Comparison of ENCODE assay signal across 8 cellular contexts in genomic region chr19:58559275-58560006, GRCh38. TPM values are rescaled to one million over a fixed set of nuclear protein-coding genes. Genes with fewer than 3 reads are reported as not detected.
DNase-seq lines count a peak whose midpoint lies in the region; ATAC-seq, FAIRE-seq and TF ChIP-seq lines count a peak whose summit lies in the region.

No MANE protein-coding gene starts in this region.

- H2AK5ac ChIP-seq in H1 (ENCODE audit: low read depth, low read length) (peak overlapping the region; percentile 84), mesenchymal stem cell (ENCODE audit: low read length, severe bottlenecking) (peak overlapping the region; percentile 94)

- peak overlapping the region; percentile 88 to 99 (median 98) for H3K9ac ChIP-seq in H1 (replicated peaks in 1 of 4; ENCODE audit: extremely low read depth in 1 of 4, low read depth in 3 of 4, low read length in 3 of 4)
- H3K9ac ChIP-seq in mesenchymal stem cell (ENCODE audit: low read length) = peak overlapping the region; percentile 100

- peak overlapping the region; percentile 97 for H2BK15ac ChIP-seq in H1 (ENCODE audit: low read length)
- H2BK15ac ChIP-seq in mesenchymal stem cell (ENCODE audit: low read depth, poor library complexity, severe bottlenecking) = peak overlapping the region; percentile 94

- H2AFZ ChIP-seq in H1 (ENCODE audit: low read length) (no peak overlapping the region), mesenchymal stem cell (ENCODE audit: low read depth, low read length) (peak overlapping the region; percentile 56)

- no peak for TF ChIP-seq RAD21 in H1 (IDR thresholded peaks at IDR 0.05 in 1 of 2, conservative IDR thresholded peaks at IDR 0.05 in 1 of 2; ENCODE audit: low read depth in 2 of 2, low read length in 2 of 2)

- no peak for TF ChIP-seq CTCF in H1 (IDR thresholded peaks at IDR 0.05; ENCODE audit: control extremely low read depth in 1 of 3, insufficient read depth in 1 of 3, low read depth in 1 of 3, low read length in 3 of 3)

- H3K4me1 ChIP-seq in H1 (replicated peaks in 1 of 4; ENCODE audit: control insufficient read depth in 3 of 4, insufficient read depth in 4 of 4, low read length in 3 of 4) = peaks cover 0 to 41% (median 17%) of the 10 kb centered on the region in 4 experiments; a peak in 6 of 7 replicates
- peaks cover 40% of the 10 kb centered on the region for H3K4me1 ChIP-seq in mesenchymal stem cell (ENCODE audit: control insufficient read depth, insufficient read depth, low read depth, low read length)

- peak overlapping the region; percentile 92 for H4K5ac ChIP-seq in H1 (ENCODE audit: insufficient read length, low read depth, low read length)

- H3K4ac ChIP-seq in H1 (replicated peaks; ENCODE audit: insufficient read length, low read depth, low read length) = peak overlapping the region; percentile 95
- peak overlapping the region; percentile 97 to 100 for H3K4ac ChIP-seq in mesenchymal stem cell (ENCODE audit: low read depth in 1 of 2, low read length in 2 of 2)

- H4K91ac ChIP-seq in H1 (replicated peaks; ENCODE audit: insufficient read length, low read length) (peak overlapping the region; percentile 94), mesenchymal stem cell (ENCODE audit: low read length) (peak overlapping the region; percentile 100)

- H2BK120ac ChIP-seq in H1 (replicated peaks; ENCODE audit: low read depth, low read length) (peak overlapping the region; percentile 76), mesenchymal stem cell (ENCODE audit: low read depth, low read length) (peak overlapping the region; percentile 69)

- peak overlapping the region; percentile 81 for H3K56ac ChIP-seq in H1 (replicated peaks; ENCODE audit: insufficient read length, low read depth, low read length)

- FAIRE-seq in G401.6 (lab: Jason Lieb, UNC) (peak; percentile 95), H1 (lab: Jason Lieb, UNC) (no peak)

- H3K27ac ChIP-seq in H1 (ENCODE audit: low read depth, low read length) = peak overlapping the region; percentile 94
- peak overlapping the region; percentile 99 for H3K27ac ChIP-seq in mesenchymal stem cell (ENCODE audit: low read length, poor library complexity, severe bottlenecking)

- peak overlapping the region; percentile 100 for H2BK5ac ChIP-seq in H1 (ENCODE audit: low read depth, low read length)
- H2BK5ac ChIP-seq in mesenchymal stem cell (ENCODE audit: low read depth, low read length, poor library complexity, severe bottlenecking) = peak overlapping the region; percentile 54

- H3K79me1 ChIP-seq in H1 (ENCODE audit: low read depth, low read length) (no peaks in the 10 kb centered on the region; the same call in 1 of the 2 replicates), mesenchymal stem cell (replicated peaks; ENCODE audit: low read length, poor library complexity, severe bottlenecking) (peaks cover 27% of the 10 kb centered on the region)

- TF ChIP-seq EP300 in H1 (IDR thresholded peaks at IDR 0.05; ENCODE audit: borderline replicate concordance in 1 of 2, low read depth in 2 of 2, low read length in 2 of 2) = no peak

- H2BK12ac ChIP-seq in H1 (ENCODE audit: low read depth, low read length) (peak overlapping the region; percentile 95), mesenchymal stem cell (ENCODE audit: low read length in 2 of 2) (peak overlapping the region; percentile 55 to 72)

- POLR2A ChIA-PET in H1 (lab: Charles Lee; ENCODE audit: partially characterized antibody) = interaction anchor here (1.0 to 17.2 kb wide), 11 partner anchors 10 to 167 kb away, joined by 3 to 434 read pairs (median 10); partner anchors contain the start of genes CHMP2A, MZF1, RNF225 and SLC27A5

- H3K9me3 ChIP-seq in H1 (ENCODE audit: insufficient read depth in 2 of 2, low read depth in 1 of 2, low read length in 1 of 2) (no peaks in the 10 kb centered on the region), mesenchymal stem cell (ENCODE audit: control insufficient read depth, low read length) (no peaks in the 10 kb centered on the region)

- peak overlapping the region; percentile 98 for H4K8ac ChIP-seq in H1 (ENCODE audit: extremely low read depth, insufficient read depth, low read length)
- H4K8ac ChIP-seq in mesenchymal stem cell (ENCODE audit: low read length) = peak overlapping the region; percentile 99

- H3K79me2 ChIP-seq in H1 (ENCODE audit: control insufficient read depth in 1 of 2, insufficient read depth in 2 of 2, low read length in 2 of 2) = peaks cover 7 to 19% of the 10 kb centered on the region in 2 experiments

- no peak overlapping the region for H3K14ac ChIP-seq in H1 (ENCODE audit: insufficient read length)
- peak overlapping the region in 1 of 2 experiments; percentile 98 for H3K14ac ChIP-seq in mesenchymal stem cell (ENCODE audit: low read length in 2 of 2)

- WGBS in H1 (ENCODE audit: extremely low coverage in 1 of 2, insufficient coverage in 1 of 2, insufficient read length in 1 of 2, insufficient replicate concordance in 2 of 2, low coverage in 1 of 2, low lambda C conversion rate in 2 of 2, missing lambda C conversion rate in 1 of 2), 2 experiments = 1% methylated on average over 32 of the region's 33 CpGs; no CpG with 5 or more reads in 1 of the 2 experiments
- whole genome bisulfite sequencing in mesenchymal stem cell = under 1% methylated on average over 27 of the region's 33 CpGs

- peak; percentile 66 to 93 for TF ChIP-seq POLR2A in H1 (IDR thresholded peaks at IDR 0.05; ENCODE audit: control extremely low read depth in 1 of 2, low read depth in 2 of 2, low read length in 2 of 2)

- H3K4me3 ChIP-seq in H1 (ENCODE audit: extremely low read depth in 1 of 4, insufficient read depth in 2 of 4, low read depth in 3 of 4, low read length in 4 of 4) (peak overlapping the region; percentile 76 to 97 (median 86)), mesenchymal stem cell (ENCODE audit: insufficient read depth in 1 of 2, low read depth in 1 of 2, low read length in 2 of 2) (peak overlapping the region; percentile 79 to 99)

- H4K20me1 ChIP-seq in H1 (replicated peaks in 1 of 2; ENCODE audit: control insufficient read depth in 1 of 2, insufficient read depth in 2 of 2, low read length in 2 of 2) = peaks cover 0 to 7% of the 10 kb centered on the region in 2 experiments

- CTCF ChIA-PET in H1 (lab: Charles Lee; ENCODE audit: partially characterized antibody) = interaction anchor here (1.0 to 7.3 kb wide), 4 partner anchors 16 to 40 kb away, joined by 3 to 35 read pairs (median 6); partner anchors contain the start of gene ZBTB45

- H3K18ac ChIP-seq in H1 (ENCODE audit: extremely low read depth, low read length) = peak overlapping the region; percentile 98
- H3K18ac ChIP-seq in mesenchymal stem cell (ENCODE audit: low read depth in 1 of 2, low read length in 2 of 2) = peak overlapping the region; percentile 98 to 100

- H3K36me3 ChIP-seq in H1 (ENCODE audit: control insufficient read depth in 2 of 4, insufficient read depth in 4 of 4, low read length in 3 of 4) (peaks cover 6 to 15% (median 10%) of the 10 kb centered on the region in 4 experiments), mesenchymal stem cell (ENCODE audit: control insufficient read depth in 1 of 2, insufficient read depth in 2 of 2, low read depth in 1 of 2, low read length in 2 of 2) (peaks cover 15 to 37% of the 10 kb centered on the region in 2 experiments)

- peak; percentile 39 to 57 for DNase-seq in activated CD4-positive, alpha-beta T cell treated with anti-CD3 and anti-CD28 coated beads for 4 hours
- DNase-seq in H1 (ENCODE audit: low read depth in 1 of 2, low spot score in 2 of 2) (peak in 1 of 2 experiments; percentile 90), mesenchymal stem cell (peak; percentile 95), cerebellar nuclear complex (lab: John Stamatoyannopoulos, UW) (no peak)
- peak; percentile 72 for DNase-seq in stimulated activated CD8-positive, alpha-beta memory T cell treated with anti-CD3 and anti-CD28 coated beads, Interleukin-7, amount 100 ng/mL, for 24 hours (ENCODE audit: low read depth)

- peaks cover 0 to 16% (median 6%) of the 10 kb centered on the region in 4 experiments; a peak in 4 of 7 replicates for H3K27me3 ChIP-seq in H1 (replicated peaks in 1 of 4; ENCODE audit: control insufficient read depth in 3 of 4, extremely low read depth in 1 of 4, insufficient read depth in 3 of 4, low read length in 3 of 4)
- no peaks in the 10 kb centered on the region for H3K27me3 ChIP-seq in mesenchymal stem cell (ENCODE audit: control insufficient read depth in 1 of 2, insufficient read depth in 1 of 2, low read length in 2 of 2)

- peak overlapping the region; percentile 78 to 96 for H3K4me2 ChIP-seq in H1 (ENCODE audit: insufficient read depth in 1 of 2, low read depth in 2 of 2, low read length in 2 of 2)
- H3K4me2 ChIP-seq in mesenchymal stem cell (ENCODE audit: low read length, poor library complexity, severe bottlenecking) = peak overlapping the region; percentile 89

- H3K23ac ChIP-seq in H1 (ENCODE audit: insufficient read length) = no peak overlapping the region
- H3K23ac ChIP-seq in mesenchymal stem cell (ENCODE audit: low read length in 2 of 2) = peak overlapping the region in 1 of 2 experiments; percentile 86

- ATAC-seq in HG03097 (IDR thresholded peaks at IDR 0.05; ENCODE audit: low FRiP score, unreplicated experiment) = peak; percentile 12
- ATAC-seq in GM19035 (IDR thresholded peaks at IDR 0.05; ENCODE audit: unreplicated experiment) = no peak

- H3K23me2 ChIP-seq in H1 (ENCODE audit: low read depth, low read length) = peaks cover 29% of the 10 kb centered on the region

- 0 out of 2 replicates have a peak overlapping the region, but pooled peaks have one; percentile 48 for H2BK20ac ChIP-seq in H1 (ENCODE audit: low read length)

RNA-seq across cellular contexts. Expression of gene UBE2M, which starts 1.0 kb away (rescaled TPM):
- 114 and 119 TPM in 2 replicates for total RNA-seq in H1 (2021; fragmentation: NEBNext Ultra II Directional; extraction: Animal tissue kit (Norgen Biotek cat#: 25700))
- 91.8 and 93.8 TPM in 2 replicates for polyA plus RNA-seq in H1 (2011; rRNA removed)
- polyA plus RNA-seq in H1 (2011; cell fraction: cytosol; rRNA removed) = 82.4 TPM
- polyA plus RNA-seq in H1 (2011; cell fraction: nucleus; rRNA removed) = 91.5 TPM
- 95.9 to 118 TPM (median 107 TPM) in 4 replicates for polyA plus RNA-seq in H1 (2012, experiment 1 of 2)
- 85.0 TPM for polyA plus RNA-seq in H1 (2012, experiment 2 of 2)
- polyA plus RNA-seq in H1 (2013, experiment 1 of 2) = 86.6 TPM
- polyA plus RNA-seq in H1 (2013, experiment 2 of 2) = 85.7 TPM
- polyA minus RNA-seq in H1 (2011; rRNA and poly(A)+ RNA removed) = 67.7 and 82.2 TPM in 2 replicates
- 50.6 TPM for polyA minus RNA-seq in H1 (2011; cell fraction: cytosol; rRNA and poly(A)+ RNA removed)
- 69.7 TPM for polyA minus RNA-seq in H1 (2011; cell fraction: nucleus; rRNA and poly(A)+ RNA removed)
- polyA plus RNA-seq in mesenchymal stem cell (2013, experiment 1 of 2) = 81.0 TPM
- 78.3 TPM for polyA plus RNA-seq in mesenchymal stem cell (2013, experiment 2 of 2)

RNA-seq across cellular contexts. Expression of gene CHMP2A, which starts 4.5 kb away (rescaled TPM):
- 70.0 and 75.8 TPM in 2 replicates for total RNA-seq in H1 (2021; fragmentation: NEBNext Ultra II Directional; extraction: Animal tissue kit (Norgen Biotek cat#: 25700))
- polyA plus RNA-seq in H1 (2011; rRNA removed) = 115 and 132 TPM in 2 replicates
- 180 TPM for polyA plus RNA-seq in H1 (2011; cell fraction: cytosol; rRNA removed)
- polyA plus RNA-seq in H1 (2011; cell fraction: nucleus; rRNA removed) = 98.9 TPM
- polyA plus RNA-seq in H1 (2012, experiment 1 of 2) = 105 to 150 TPM (median 138 TPM) in 4 replicates
- 99.5 TPM for polyA plus RNA-seq in H1 (2012, experiment 2 of 2)
- 83.2 TPM for polyA plus RNA-seq in H1 (2013, experiment 1 of 2)
- polyA plus RNA-seq in H1 (2013, experiment 2 of 2) = 87.1 TPM
- polyA minus RNA-seq in H1 (2011; rRNA and poly(A)+ RNA removed) = 83.8 and 85.2 TPM in 2 replicates
- 70.9 TPM for polyA minus RNA-seq in H1 (2011; cell fraction: cytosol; rRNA and poly(A)+ RNA removed)
- 34.6 TPM for polyA minus RNA-seq in H1 (2011; cell fraction: nucleus; rRNA and poly(A)+ RNA removed)
- polyA plus RNA-seq in mesenchymal stem cell (2013, experiment 1 of 2) = 148 TPM
- polyA plus RNA-seq in mesenchymal stem cell (2013, experiment 2 of 2) = 144 TPM

RNA-seq across cellular contexts. Expression of gene MZF1, which starts 13.7 kb away (rescaled TPM):
- 15.2 and 15.5 TPM in 2 replicates for total RNA-seq in H1 (2021; fragmentation: NEBNext Ultra II Directional; extraction: Animal tissue kit (Norgen Biotek cat#: 25700))
- 25.0 and 38.0 TPM in 2 replicates for polyA plus RNA-seq in H1 (2011; rRNA removed)
- polyA plus RNA-seq in H1 (2011; cell fraction: cytosol; rRNA removed) = 32.4 TPM
- polyA plus RNA-seq in H1 (2011; cell fraction: nucleus; rRNA removed) = 116 TPM
- 14.1 to 20.3 TPM (median 17.2 TPM) in 4 replicates for polyA plus RNA-seq in H1 (2012, experiment 1 of 2)
- polyA plus RNA-seq in H1 (2012, experiment 2 of 2) = 11.9 TPM
- 12.7 TPM for polyA plus RNA-seq in H1 (2013, experiment 1 of 2)
- polyA plus RNA-seq in H1 (2013, experiment 2 of 2) = 9.5 TPM
- 10.4 and 16.7 TPM in 2 replicates for polyA minus RNA-seq in H1 (2011; rRNA and poly(A)+ RNA removed)
- 14.9 TPM for polyA minus RNA-seq in H1 (2011; cell fraction: cytosol; rRNA and poly(A)+ RNA removed)
- polyA minus RNA-seq in H1 (2011; cell fraction: nucleus; rRNA and poly(A)+ RNA removed) = 23.9 TPM
- polyA plus RNA-seq in mesenchymal stem cell (2013, experiment 1 of 2) = 9.8 TPM
- polyA plus RNA-seq in mesenchymal stem cell (2013, experiment 2 of 2) = 8.9 TPM

RNA-seq across cellular contexts. Expression of gene TRIM28, which starts 15.6 kb away (rescaled TPM):
- 1,398 and 1,433 TPM in 2 replicates for total RNA-seq in H1 (2021; fragmentation: NEBNext Ultra II Directional; extraction: Animal tissue kit (Norgen Biotek cat#: 25700))
- polyA plus RNA-seq in H1 (2011; rRNA removed) = 1,442 and 2,243 TPM in 2 replicates
- 1,009 TPM for polyA plus RNA-seq in H1 (2011; cell fraction: cytosol; rRNA removed)
- 3,768 TPM for polyA plus RNA-seq in H1 (2011; cell fraction: nucleus; rRNA removed)
- 1,824 to 2,237 TPM (median 2,041 TPM) in 4 replicates for polyA plus RNA-seq in H1 (2012, experiment 1 of 2)
- polyA plus RNA-seq in H1 (2012, experiment 2 of 2) = 2,033 TPM
- 913 TPM for polyA plus RNA-seq in H1 (2013, experiment 1 of 2)
- polyA plus RNA-seq in H1 (2013, experiment 2 of 2) = 805 TPM
- 3,393 and 4,202 TPM in 2 replicates for polyA minus RNA-seq in H1 (2011; rRNA and poly(A)+ RNA removed)
- 1,842 TPM for polyA minus RNA-seq in H1 (2011; cell fraction: cytosol; rRNA and poly(A)+ RNA removed)
- 1,128 TPM for polyA minus RNA-seq in H1 (2011; cell fraction: nucleus; rRNA and poly(A)+ RNA removed)
- 229 TPM for polyA plus RNA-seq in mesenchymal stem cell (2013, experiment 1 of 2)
- 226 TPM for polyA plus RNA-seq in mesenchymal stem cell (2013, experiment 2 of 2)

RNA-seq across cellular contexts. Expression of gene ZBTB45, which starts 39.8 kb away (rescaled TPM):
- total RNA-seq in H1 (2021; fragmentation: NEBNext Ultra II Directional; extraction: Animal tissue kit (Norgen Biotek cat#: 25700)) = 16.9 and 17.3 TPM in 2 replicates
- 17.2 and 31.4 TPM in 2 replicates for polyA plus RNA-seq in H1 (2011; rRNA removed)
- 10.8 TPM for polyA plus RNA-seq in H1 (2011; cell fraction: cytosol; rRNA removed)
- polyA plus RNA-seq in H1 (2011; cell fraction: nucleus; rRNA removed) = 18.7 TPM
- 8.9 to 18.6 TPM (median 17.5 TPM) in 4 replicates for polyA plus RNA-seq in H1 (2012, experiment 1 of 2)
- 13.2 TPM for polyA plus RNA-seq in H1 (2012, experiment 2 of 2)
- 12.5 TPM for polyA plus RNA-seq in H1 (2013, experiment 1 of 2)
- polyA plus RNA-seq in H1 (2013, experiment 2 of 2) = 13.1 TPM
- polyA minus RNA-seq in H1 (2011; rRNA and poly(A)+ RNA removed) = 5.0 and 5.1 TPM in 2 replicates
- 10.1 TPM for polyA minus RNA-seq in H1 (2011; cell fraction: cytosol; rRNA and poly(A)+ RNA removed)
- polyA minus RNA-seq in H1 (2011; cell fraction: nucleus; rRNA and poly(A)+ RNA removed) = 18.1 TPM
- 12.3 TPM for polyA plus RNA-seq in mesenchymal stem cell (2013, experiment 1 of 2)
- 12.7 TPM for polyA plus RNA-seq in mesenchymal stem cell (2013, experiment 2 of 2)

Comparison
In these comparisons a context has a peak if more than half of its experiments do, and no peak if none do; other contexts are left out.
1. DNase-seq: peak in activated CD4-positive, alpha-beta T cell treated with anti-CD3 and anti-CD28 coated beads for 4 hours (2 of 2), mesenchymal stem cell (single experiment) and stimulated activated CD8-positive, alpha-beta memory T cell treated with anti-CD3 and anti-CD28 coated beads, Interleukin-7, amount 100 ng/mL, for 24 hours (single experiment); none in cerebellar nuclear complex (0 of 2).